ENCODE assay signal across 27 cellular contexts in genomic region chr14:90538095-90538494, GRCh38.
"Had no signal": no experiment of that assay in that cellular context is flagged by ENCODE, and none has a peak within 500 bp of the region (broad histone marks: within the 10 kb centered on the region; RNA-seq: fewer than 3 reads in every experiment).

No MANE protein-coding gene starts in this region.

- H3K4me3 Mint-ChIP-seq: memory B cell; naive thymus-derived CD4-positive, alpha-beta T cell had no signal

- H3K9me3 ChIP-seq: esophagus squamous epithelium, gastrocnemius medialis, heart left ventricle had no signal

- H3K27ac Mint-ChIP-seq: immature natural killer cell; memory B cell; naive thymus-derived CD4-positive, alpha-beta T cell had no signal

- ATAC-seq: esophagus mucosa; gastrocnemius medialis; heart left ventricle; left colon; left lobe of liver; left ventricle myocardium superior; naive thymus-derived CD4-positive, alpha-beta T cell had no signal

- DNase-seq: dermis blood vessel endothelial cell; effector CD4-positive, alpha-beta T cell; effector memory CD4-positive, alpha-beta T cell; erythroblast; esophagus squamous epithelium; foreskin fibroblast; foreskin melanocyte; gastrocnemius medialis; hypothalamus; immature natural killer cell; islet precursor cell; kidney glomerular epithelial cell; left colon; left ventricle myocardium superior; mammary epithelial cell; mesendoderm; midbrain; naive thymus-derived CD4-positive, alpha-beta T cell had no signal

- H3K4me1 ChIP-seq: gastrocnemius medialis had no signal

- H3K9me3 Mint-ChIP-seq: immature natural killer cell; memory B cell; naive thymus-derived CD4-positive, alpha-beta T cell had no signal

- H3K27me3 ChIP-seq: dorsolateral prefrontal cortex, esophagus squamous epithelium, gastrocnemius medialis, heart left ventricle, hepatocyte had no signal

- H3K4me3 ChIP-seq: coronary artery, dorsolateral prefrontal cortex, esophagus squamous epithelium, gastrocnemius medialis, heart left ventricle, hepatocyte, lung had no signal

- H3K36me3 Mint-ChIP-seq: immature natural killer cell; naive thymus-derived CD4-positive, alpha-beta T cell had no signal

- H3K4me2 ChIP-seq: hepatocyte had no signal

- H3K27me3 Mint-ChIP-seq: naive thymus-derived CD4-positive, alpha-beta T cell had no signal

- H3K27ac ChIP-seq: coronary artery, dorsolateral prefrontal cortex, epithelial cell of prostate, esophagus squamous epithelium, gastrocnemius medialis, hepatocyte had no signal
